1 cellular context compared by ENCODE assay signal in genomic region chr2:220641137-220641536, GRCh38.
TF ChIP-seq lines count a peak whose summit lies in the region.

No MANE protein-coding gene starts in this region.

TF ChIP-seq in GM12878, 131 proteins besides CTCF, POLR2A, EP300 and RAD21:
- TF ChIP-seq ZNF592 (IDR thresholded peaks at IDR 0.05) (no peak), HDAC6 (IDR thresholded peaks at IDR 0.05; ENCODE audit: unreplicated experiment) (no peak), IKZF2 (IDR thresholded peaks at IDR 0.05) (no peak), ZNF217 (IDR thresholded peaks at IDR 0.05) (no peak), NR2C2 (IDR thresholded peaks at IDR 0.05; ENCODE audit: borderline replicate concordance, control insufficient read depth, insufficient read length, low read depth) (no peak), RB1 (IDR thresholded peaks at IDR 0.05; ENCODE audit: borderline replicate concordance) (no peak), FOXK2 (IDR thresholded peaks at IDR 0.05) (no peak)
